Comparison of ENCODE assay signal across 9 cellular contexts in genomic region chr9:125700791-125701190, GRCh38. TPM values are rescaled to one million over a fixed set of nuclear protein-coding genes. Genes with fewer than 3 reads are reported as not detected.
DNase-seq lines count a peak whose midpoint lies in the region; ATAC-seq, FAIRE-seq and TF ChIP-seq lines count a peak whose summit lies in the region.
"Had no signal": no experiment of that assay in that cellular context is flagged by ENCODE, and none has a peak within 500 bp of the region (broad histone marks: within the 10 kb centered on the region; RNA-seq: fewer than 3 reads in every experiment).

No MANE protein-coding gene starts in this region.

- no peak overlapping the region for H2AFZ ChIP-seq in Loucy (ENCODE audit: low read length)

- peaks cover 5% of the 10 kb centered on the region for H4K20me1 ChIP-seq in Loucy (ENCODE audit: insufficient read depth, low read length, poor library complexity, severe bottlenecking)

- no peak overlapping the region for H3K4me3 ChIP-seq in Loucy (ENCODE audit: low read length, poor library complexity, severe bottlenecking)
- H3K4me3 ChIP-seq in iPS-20b (ENCODE audit: low read length), result peak overlapping the region; percentile 50

- H3K36me3 ChIP-seq in Loucy (ENCODE audit: insufficient read depth, low read length), result no peaks in the 10 kb centered on the region
- no peaks in the 10 kb centered on the region for H3K36me3 ChIP-seq in iPS-20b (ENCODE audit: insufficient read depth, low read depth, low read length)

- FAIRE-seq in GM18507 (lab: Jason Lieb, UNC), result peak; percentile 90
- FAIRE-seq: islet of Langerhans had no signal

- no peak for TF ChIP-seq CTCF in Loucy (conservative IDR thresholded peaks at IDR 0.05; ENCODE audit: low read length)

- no peak overlapping the region for H3K27ac ChIP-seq in iPS-20b (ENCODE audit: low read length)

- peak; percentile 37 for DNase-seq in GM18507 (ENCODE audit: extremely low spot score, insufficient read length, low read depth)
- no peak for DNase-seq in mesenteric fat pad (ENCODE audit: low spot score)
- no peak for DNase-seq in hypothalamus (lab: John Stamatoyannopoulos, UW)
- no peak for DNase-seq in NCI-H82 treated with DMSO at 0.1 percent for 48 hours (lab: John Stamatoyannopoulos, UW; ENCODE audit: unreplicated experiment)
- no peak for DNase-seq in NCI-H2081 (lab: John Stamatoyannopoulos, UW)

- H3K9me2 ChIP-seq in Loucy (replicated peaks; ENCODE audit: low read depth, low read length), result no peaks in the 10 kb centered on the region

- no peaks in the 10 kb centered on the region for H3K27me3 ChIP-seq in Loucy (ENCODE audit: insufficient read depth, low read length, poor library complexity, severe bottlenecking)
- no peaks in the 10 kb centered on the region for H3K27me3 ChIP-seq in iPS-20b (ENCODE audit: insufficient read depth, low read length)

- no peak overlapping the region for H3K9ac ChIP-seq in Loucy (ENCODE audit: low read depth, low read length, poor library complexity, severe bottlenecking)
- peak overlapping the region; percentile 50; the same call in 1 of the 2 replicates for H3K9ac ChIP-seq in iPS-20b (ENCODE audit: low read depth, low read length)

- H3K4me2 ChIP-seq in Loucy (ENCODE audit: low read depth, low read length, poor library complexity, severe bottlenecking), result peak overlapping the region; percentile 47

- ATAC-seq in GM21723 (IDR thresholded peaks at IDR 0.05; ENCODE audit: unreplicated experiment), result peak; percentile 76

- H3K79me2 ChIP-seq in Loucy (ENCODE audit: insufficient read depth, low read length), result peaks cover 81% of the 10 kb centered on the region

- H3K4me1 ChIP-seq in Loucy (ENCODE audit: insufficient read depth, low read length, poor library complexity, severe bottlenecking), result peaks cover 34% of the 10 kb centered on the region
- peaks cover 14% of the 10 kb centered on the region; the same call in 1 of the 2 replicates for H3K4me1 ChIP-seq in iPS-20b (ENCODE audit: insufficient read depth, low read length)

- peaks cover 3% of the 10 kb centered on the region for H3F3A ChIP-seq in Loucy (ENCODE audit: low read depth)

- H3K9me3 ChIP-seq in Loucy (ENCODE audit: insufficient read depth, low read depth, low read length), result no peaks in the 10 kb centered on the region
- H3K9me3 ChIP-seq in iPS-20b (ENCODE audit: insufficient read depth, low read depth, low read length), result no peaks in the 10 kb centered on the region

RNA-seq across cellular contexts. Expression of gene MAPKAP1, which starts 6.2 kb away (rescaled TPM):
- total RNA-seq in mesenteric fat pad, result 98.6 TPM

RNA-seq across cellular contexts. Expression of gene PBX3, which starts 46.4 kb away (rescaled TPM):
- total RNA-seq in mesenteric fat pad, result 28.8 TPM
